ENCODE assay signal across 1 cellular context in the genomic region with DNA sequence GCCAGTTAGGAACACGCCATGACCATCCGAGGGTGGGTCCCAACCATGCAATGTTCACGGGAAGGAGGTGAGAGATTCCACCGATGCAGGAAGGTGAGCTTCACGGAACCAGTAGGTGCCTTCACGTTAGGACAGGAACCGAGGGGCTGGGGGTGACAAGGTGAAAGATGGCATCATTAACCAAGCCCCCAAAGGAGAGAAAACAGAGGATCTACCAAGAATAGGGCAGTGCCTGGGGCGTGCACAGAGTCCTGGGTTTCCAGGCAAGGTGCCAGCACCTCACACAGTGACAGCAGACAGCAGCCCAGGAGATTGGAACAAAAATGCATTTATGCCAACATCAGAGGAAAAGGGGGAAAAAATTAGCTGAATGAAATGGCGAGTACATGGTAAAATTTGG.
TF ChIP-seq lines count a peak whose summit lies in the region.

No MANE protein-coding gene starts in this region.

TF ChIP-seq in HEK293, 187 proteins besides CTCF, POLR2A, EP300 and RAD21 (continued from another document):
- TF ChIP-seq, protein P1, sequence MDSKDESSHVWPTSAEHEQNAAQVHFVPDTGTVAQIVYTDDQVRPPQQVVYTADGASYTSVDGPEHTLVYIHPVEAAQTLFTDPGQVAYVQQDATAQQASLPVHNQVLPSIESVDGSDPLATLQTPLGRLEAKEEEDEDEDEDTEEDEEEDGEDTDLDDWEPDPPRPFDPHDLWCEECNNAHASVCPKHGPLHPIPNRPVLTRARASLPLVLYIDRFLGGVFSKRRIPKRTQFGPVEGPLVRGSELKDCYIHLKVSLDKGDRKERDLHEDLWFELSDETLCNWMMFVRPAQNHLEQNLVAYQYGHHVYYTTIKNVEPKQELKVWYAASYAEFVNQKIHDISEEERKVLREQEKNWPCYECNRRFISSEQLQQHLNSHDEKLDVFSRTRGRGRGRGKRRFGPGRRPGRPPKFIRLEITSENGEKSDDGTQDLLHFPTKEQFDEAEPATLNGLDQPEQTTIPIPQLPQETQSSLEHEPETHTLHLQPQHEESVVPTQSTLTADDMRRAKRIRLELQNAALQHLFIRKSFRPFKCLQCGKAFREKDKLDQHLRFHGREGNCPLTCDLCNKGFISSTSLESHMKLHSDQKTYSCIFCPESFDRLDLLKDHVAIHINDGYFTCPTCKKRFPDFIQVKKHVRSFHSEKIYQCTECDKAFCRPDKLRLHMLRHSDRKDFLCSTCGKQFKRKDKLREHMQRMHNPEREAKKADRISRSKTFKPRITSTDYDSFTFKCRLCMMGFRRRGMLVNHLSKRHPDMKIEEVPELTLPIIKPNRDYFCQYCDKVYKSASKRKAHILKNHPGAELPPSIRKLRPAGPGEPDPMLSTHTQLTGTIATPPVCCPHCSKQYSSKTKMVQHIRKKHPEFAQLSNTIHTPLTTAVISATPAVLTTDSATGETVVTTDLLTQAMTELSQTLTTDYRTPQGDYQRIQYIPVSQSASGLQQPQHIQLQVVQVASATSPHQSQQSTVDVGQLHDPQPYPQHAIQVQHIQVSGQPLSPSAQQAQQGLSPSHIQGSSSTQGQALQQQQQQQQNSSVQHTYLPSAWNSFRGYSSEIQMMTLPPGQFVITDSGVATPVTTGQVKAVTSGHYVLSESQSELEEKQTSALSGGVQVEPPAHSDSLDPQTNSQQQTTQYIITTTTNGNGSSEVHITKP (tag by site-specific recombination; IDR thresholded peaks at IDR 0.05): peak; percentile 77
- peak; percentile 57 for TF ChIP-seq ZIC2 (tag by site-specific recombination; IDR thresholded peaks at IDR 0.05)
- peak; percentile 63 for TF ChIP-seq ZBTB20 (tag by site-specific recombination; IDR thresholded peaks at IDR 0.05)
TF ChIP-seq in HEK293: peak in this region for 3.
